Comparison of ENCODE assay signal across 11 cellular contexts in genomic region chr4:4761128-4761991, GRCh38.
DNase-seq lines count a peak whose midpoint lies in the region; FAIRE-seq and TF ChIP-seq lines count a peak whose summit lies in the region.
"Had no signal": no experiment of that assay in that cellular context is flagged by ENCODE, and none has a peak within 500 bp of the region (broad histone marks: within the 10 kb centered on the region; RNA-seq: fewer than 3 reads in every experiment).

No MANE protein-coding gene starts in this region.

- peak; percentile 57 for FAIRE-seq in GM12891 (lab: Jason Lieb, UNC)

- H3K4me1 Mint-ChIP-seq in MCF 10A (ENCODE audit: insufficient read depth, unreplicated experiment): no peaks in the 10 kb centered on the region

- no peaks in the 10 kb centered on the region for H3K36me3 Mint-ChIP-seq in MCF 10A (ENCODE audit: insufficient read depth, unreplicated experiment)

- H3K36me3 ChIP-seq in iPS-15b (ENCODE audit: control insufficient read depth, insufficient read depth, low read length) (no peaks in the 10 kb centered on the region), tibial artery (no peaks in the 10 kb centered on the region)
- H3K36me3 ChIP-seq: left lung had no signal

- CTCF ChIA-PET in MCF 10A (lab: Yijun Ruan, JAX): interaction anchor here (0.6 to 0.7 kb wide), 2 partner anchors 8 to 634 kb away, joined by 3 read pairs; no protein-coding TSS in a partner anchor

- in situ Hi-C loops in ACHN (cut with HindIII; ENCODE audit: low pct_ligation_motif_present, low pct_unique_long_range_greater_than_20kb, low sequenced_read_pairs) (no loop called here), SK-MEL-5 (cut with HindIII; ENCODE audit: low pct_unique_long_range_greater_than_20kb, low sequenced_read_pairs) (no loop called here)

- peak overlapping the region; percentile 5 for H3K4me3 ChIP-seq in iPS-15b (ENCODE audit: low read depth, low read length)
- no peak overlapping the region for H3K4me3 ChIP-seq in tibial artery
- H3K4me3 ChIP-seq: left lung had no signal

- peak; percentile 18 for DNase-seq in ACHN
- no peak for DNase-seq in GM12891 (ENCODE audit: insufficient read length, low spot score)
- DNase-seq in SK-MEL-5 (ENCODE audit: low read depth, low spot score): peak; percentile 15
- no peak for DNase-seq in DMS153 treated with DMSO at 0.1 percent for 48 hours (lab: John Stamatoyannopoulos, UW; ENCODE audit: unreplicated experiment)
- DNase-seq in GM19240 (ENCODE audit: insufficient read length, low spot score): no peak
- DNase-seq in tibial artery: no peak
- DNase-seq in MCF 10A (ENCODE audit: unreplicated experiment): no peak
- DNase-seq: activated effector memory CD4-positive, alpha-beta T cell treated with Interleukin-2 at 50 U/mL for 16 hours; effector memory CD8-positive, alpha-beta T cell; left lung had no signal

- no peak overlapping the region for H3K27ac Mint-ChIP-seq in MCF 10A (ENCODE audit: low read depth, unreplicated experiment)
- H3K27ac Mint-ChIP-seq: effector memory CD8-positive, alpha-beta T cell had no signal

- H3K27me3 ChIP-seq in iPS-15b (ENCODE audit: control insufficient read depth, insufficient read depth, low read length) (peaks cover 16% of the 10 kb centered on the region), tibial artery (no peaks in the 10 kb centered on the region)

- no peak overlapping the region for H3K4me3 Mint-ChIP-seq in MCF 10A (ENCODE audit: unreplicated experiment)
- H3K4me3 Mint-ChIP-seq: effector memory CD8-positive, alpha-beta T cell had no signal

- POLR2A ChIA-PET in MCF 10A (lab: Yijun Ruan, JAX): interaction anchor here (0.6 kb wide), 1 partner anchor 896 kb away, joined by 3 read pairs; no protein-coding TSS in a partner anchor

- H3K9me3 ChIP-seq in iPS-15b (ENCODE audit: control insufficient read depth, insufficient read depth, low read length) (no peaks in the 10 kb centered on the region), tibial artery (peaks cover 0 to 2% (median 0%) of the 10 kb centered on the region in 3 donors)
- H3K9me3 ChIP-seq: left lung had no signal

- no TSS peak for BruUV-seq in MCF 10A (replicated peaks; lab: Mats Ljungman, UMichigan)

- TF ChIP-seq POLR2A in GM12891 (IDR thresholded peaks at IDR 0.05; ENCODE audit: low read depth, low read length): no peak

- H3K27me3 Mint-ChIP-seq in MCF 10A (ENCODE audit: insufficient read depth, unreplicated experiment): no peaks in the 10 kb centered on the region

- intact Hi-C loops in tibial artery (cut with DNase I; ENCODE audit: low total_unique reads) (no loop called here), MCF 10A (cut with micrococcal nuclease) (no loop called here)

- H3K4me1 ChIP-seq in iPS-15b (ENCODE audit: control insufficient read depth, insufficient read depth, low read length): peaks cover 30% of the 10 kb centered on the region
- H3K4me1 ChIP-seq in tibial artery: no peaks in the 10 kb centered on the region
- H3K4me1 ChIP-seq: left lung had no signal

- H3K27ac ChIP-seq in tibial artery: no peak overlapping the region
- H3K27ac ChIP-seq: left lung had no signal

- H3K9me3 Mint-ChIP-seq in MCF 10A (ENCODE audit: unreplicated experiment): no peaks in the 10 kb centered on the region
- H3K9me3 Mint-ChIP-seq: effector memory CD8-positive, alpha-beta T cell had no signal

- H3K9ac ChIP-seq in iPS-15b (ENCODE audit: low read depth, low read length): no peak overlapping the region

- TF ChIP-seq CTCF in tibial artery (IDR thresholded peaks at IDR 0.05) (no peak), MCF 10A (IDR thresholded peaks at IDR 0.05; ENCODE audit: unreplicated experiment) (no peak)

TF ChIP-seq in GM12891, 5 proteins besides CTCF, POLR2A, EP300 and RAD21:
- TF ChIP-seq TAF1 (IDR thresholded peaks at IDR 0.05; ENCODE audit: low read depth, low read length) (no peak), POU2F2 (IDR thresholded peaks at IDR 0.05; ENCODE audit: low read depth, low read length) (0 out of 2 replicates have a peak, but pooled peaks have one; percentile 18), POLR2AphosphoS5 (IDR thresholded peaks at IDR 0.05; ENCODE audit: low read depth, low read length) (no peak), SPI1 (IDR thresholded peaks at IDR 0.05; ENCODE audit: low read depth, low read length) (no peak), PAX5 (IDR thresholded peaks at IDR 0.05; ENCODE audit: insufficient read depth, low read length, severe bottlenecking) (no peak)

Comparison
In these comparisons a context has a peak if more than half of its experiments do, and no peak if none do; other contexts are left out.
1. DNase-seq: peak in ACHN (single experiment) and SK-MEL-5 (single experiment); none in GM12891 (single experiment), DMS153 treated with DMSO at 0.1 percent for 48 hours (single experiment), GM19240 (single experiment), tibial artery (0 of 2) and MCF 10A (single experiment).